Comparison of ENCODE assay signal across 25 cellular contexts in the genomic region with DNA sequence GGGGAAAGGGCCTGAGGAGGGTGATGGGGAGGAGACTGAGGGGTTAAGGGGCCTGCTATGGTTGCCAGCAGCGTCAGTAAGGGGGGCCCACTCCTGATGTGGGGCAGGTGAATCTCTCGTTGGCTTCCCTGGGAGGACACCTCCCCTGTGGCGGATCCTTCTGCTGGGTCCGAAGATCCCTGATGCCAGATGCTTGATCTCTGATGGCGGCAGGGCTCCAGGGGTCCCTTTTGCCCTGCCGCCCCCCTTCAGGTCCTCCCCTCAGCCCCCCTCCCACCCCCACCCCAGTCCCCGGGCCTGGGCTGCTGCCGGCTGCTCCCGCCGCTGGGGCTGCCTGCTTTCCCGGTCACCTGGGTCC. TPM values are rescaled to one million over a fixed set of nuclear protein-coding genes. Genes with fewer than 3 reads are reported as not detected.
DNase-seq lines count a peak whose midpoint lies in the region; ATAC-seq, FAIRE-seq and TF ChIP-seq lines count a peak whose summit lies in the region.
"Had no signal": no experiment of that assay in that cellular context is flagged by ENCODE, and none has a peak within 500 bp of the region (broad histone marks: within the 10 kb centered on the region; RNA-seq: fewer than 3 reads in every experiment).

No MANE protein-coding gene starts in this region.

- intact Hi-C loops in kidney (cut with DNase I), result no loop called here

- CTCF ChIA-PET in HEK293 (lab: Yijun Ruan, JAX), result interaction anchor here (0.6 to 1.6 kb wide), 4 partner anchors 17 to 172 kb away, joined by 3 to 6 read pairs (median 3); no protein-coding TSS in a partner anchor

- H3K4me3 ChIP-seq in HEK293 (ENCODE audit: low read depth, low read length) (no peak overlapping the region), iPS-15b (ENCODE audit: low read depth, low read length) (peak overlapping the region; percentile 49), parathyroid adenoma (ENCODE audit: low read depth, low read length) (no peak overlapping the region), kidney (ENCODE audit: low read length in 2 of 2) (no peak overlapping the region)
- H3K4me3 ChIP-seq: upper lobe of left lung had no signal

- H3K36me3 ChIP-seq in HEK293 (ENCODE audit: control insufficient read depth in 2 of 2, insufficient read depth in 1 of 2, low read length in 2 of 2), result no peaks in the 10 kb centered on the region
- no peaks in the 10 kb centered on the region for H3K36me3 ChIP-seq in iPS-15b (ENCODE audit: control insufficient read depth, insufficient read depth, low read length)
- no peaks in the 10 kb centered on the region for H3K36me3 ChIP-seq in parathyroid adenoma (ENCODE audit: control insufficient read depth, insufficient read depth, low read length)
- H3K36me3 ChIP-seq in kidney (ENCODE audit: control insufficient read depth in 1 of 2, insufficient read depth in 2 of 2, low read length in 2 of 2), result no peaks in the 10 kb centered on the region
- H3K36me3 ChIP-seq: heart right ventricle, upper lobe of left lung had no signal

- H2AFZ ChIP-seq in parathyroid adenoma, result peak overlapping the region; percentile 38

- H3K4me2 ChIP-seq in parathyroid adenoma (ENCODE audit: low read length), result no peak overlapping the region

- no peak overlapping the region for H3K27ac ChIP-seq in HEK293 (ENCODE audit: extremely low read depth, low read depth, low read length)
- H3K27ac ChIP-seq in angular gyrus (ENCODE audit: low read depth, low read length), result peak overlapping the region; percentile 31
- H3K27ac ChIP-seq in parathyroid adenoma, result peak overlapping the region; percentile 44
- no peak overlapping the region for H3K27ac ChIP-seq in kidney (ENCODE audit: low read depth in 2 of 2, low read length in 2 of 2)
- H3K27ac ChIP-seq: heart right ventricle, upper lobe of left lung had no signal

- H3K27me3 ChIP-seq in iPS-15b (ENCODE audit: control insufficient read depth, insufficient read depth, low read length) (peaks cover 41% of the 10 kb centered on the region), parathyroid adenoma (ENCODE audit: control insufficient read depth, insufficient read depth, low read length) (no peaks in the 10 kb centered on the region)

- ATAC-seq in HG02610 (IDR thresholded peaks at IDR 0.05; ENCODE audit: unreplicated experiment), result no peak
- ATAC-seq: heart right ventricle had no signal

- H3K9me3 ChIP-seq in HEK293 (ENCODE audit: control insufficient read depth, insufficient read depth, low read depth, low read length), result no peaks in the 10 kb centered on the region
- no peaks in the 10 kb centered on the region for H3K9me3 ChIP-seq in iPS-15b (ENCODE audit: control insufficient read depth, insufficient read depth, low read length)
- H3K9me3 ChIP-seq in parathyroid adenoma (ENCODE audit: control insufficient read depth, low read length), result no peaks in the 10 kb centered on the region
- H3K9me3 ChIP-seq in kidney (ENCODE audit: control insufficient read depth in 1 of 2, low read length in 2 of 2), result no peaks in the 10 kb centered on the region
- H3K9me3 ChIP-seq: heart right ventricle, upper lobe of left lung had no signal

- POLR2A ChIA-PET in HEK293 (lab: Yijun Ruan, JAX), result interaction anchor here (0.6 to 1.4 kb wide), 2 partner anchors 115 to 177 kb away, joined by 5 to 7 read pairs; partner anchors contain the start of gene TUFT1

- DNase-seq in kidney, result no peak
- no peak for DNase-seq in NCI-H69 (lab: John Stamatoyannopoulos, UW)
- no peak for DNase-seq in anterior cingulate cortex (lab: John Stamatoyannopoulos, UW)
- DNase-seq: activated CD4-positive, CD25-positive, alpha-beta regulatory T cell treated with anti-CD3 and anti-CD28 coated beads, Interleukin-2, amount 50 U/mL, for 72 hours; activated CD8-positive, alpha-beta memory T cell treated with anti-CD3 and anti-CD28 coated beads for 24 hours; activated T-cell treated with anti-CD3 and anti-CD28 coated beads, Interleukin-2, amount 50 U/mL, for 4 hours; aorta; stimulated activated CD4-positive, alpha-beta T cell treated with anti-CD3 and anti-CD28 coated beads, Interleukin-4, amount 100 ng/mL, for 24 hours; upper lobe of left lung had no signal

- FAIRE-seq in kidney (lab: Jason Lieb, UNC), result no peak
- FAIRE-seq: endometrium, GM12891, small intestine had no signal

- H3K9ac ChIP-seq in iPS-15b (ENCODE audit: low read depth, low read length), result no peak overlapping the region
- H3K9ac ChIP-seq in parathyroid adenoma, result peak overlapping the region; percentile 19
- H3K9ac ChIP-seq in kidney (ENCODE audit: low read length in 2 of 2), result no peak overlapping the region

- H3K4me1 ChIP-seq in HEK293 (ENCODE audit: control insufficient read depth, insufficient read depth, low read length), result no peaks in the 10 kb centered on the region
- peaks cover 9% of the 10 kb centered on the region for H3K4me1 ChIP-seq in iPS-15b (ENCODE audit: control insufficient read depth, insufficient read depth, low read length)
- H3K4me1 ChIP-seq in parathyroid adenoma, result peaks cover 6% of the 10 kb centered on the region
- H3K4me1 ChIP-seq in kidney (ENCODE audit: control insufficient read depth in 1 of 2, insufficient read depth in 1 of 2, low read depth in 1 of 2, low read length in 2 of 2), result peaks cover 4 to 12% of the 10 kb centered on the region in 2 donors

- TF ChIP-seq CTCF in HEK293 (tag by site-specific recombination; IDR thresholded peaks at IDR 0.05) (no peak), parathyroid adenoma (IDR thresholded peaks at IDR 0.05) (no peak), kidney (IDR thresholded peaks at IDR 0.05; ENCODE audit: borderline replicate concordance, extremely low read depth, insufficient read depth) (no peak)

- H3K79me2 ChIP-seq in parathyroid adenoma, result no peaks in the 10 kb centered on the region

TF ChIP-seq in HEK293, 187 proteins besides CTCF, POLR2A, EP300 and RAD21:
- TF ChIP-seq, protein P1, sequence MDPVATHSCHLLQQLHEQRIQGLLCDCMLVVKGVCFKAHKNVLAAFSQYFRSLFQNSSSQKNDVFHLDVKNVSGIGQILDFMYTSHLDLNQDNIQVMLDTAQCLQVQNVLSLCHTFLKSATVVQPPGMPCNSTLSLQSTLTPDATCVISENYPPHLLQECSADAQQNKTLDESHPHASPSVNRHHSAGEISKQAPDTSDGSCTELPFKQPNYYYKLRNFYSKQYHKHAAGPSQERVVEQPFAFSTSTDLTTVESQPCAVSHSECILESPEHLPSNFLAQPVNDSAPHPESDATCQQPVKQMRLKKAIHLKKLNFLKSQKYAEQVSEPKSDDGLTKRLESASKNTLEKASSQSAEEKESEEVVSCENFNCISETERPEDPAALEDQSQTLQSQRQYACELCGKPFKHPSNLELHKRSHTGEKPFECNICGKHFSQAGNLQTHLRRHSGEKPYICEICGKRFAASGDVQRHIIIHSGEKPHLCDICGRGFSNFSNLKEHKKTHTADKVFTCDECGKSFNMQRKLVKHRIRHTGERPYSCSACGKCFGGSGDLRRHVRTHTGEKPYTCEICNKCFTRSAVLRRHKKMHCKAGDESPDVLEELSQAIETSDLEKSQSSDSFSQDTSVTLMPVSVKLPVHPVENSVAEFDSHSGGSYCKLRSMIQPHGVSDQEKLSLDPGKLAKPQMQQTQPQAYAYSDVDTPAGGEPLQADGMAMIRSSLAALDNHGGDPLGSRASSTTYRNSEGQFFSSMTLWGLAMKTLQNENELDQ (tag by site-specific recombination; IDR thresholded peaks at IDR 0.05; ENCODE audit: low read depth), result no peak
- TF ChIP-seq GLIS2 (tag by site-specific recombination; IDR thresholded peaks at IDR 0.05), result peak; percentile 2; the same call in 1 of the 2 replicates
- no peak for TF ChIP-seq ZNF785 (tag by site-specific recombination; IDR thresholded peaks at IDR 0.05)
- TF ChIP-seq, protein P2, sequence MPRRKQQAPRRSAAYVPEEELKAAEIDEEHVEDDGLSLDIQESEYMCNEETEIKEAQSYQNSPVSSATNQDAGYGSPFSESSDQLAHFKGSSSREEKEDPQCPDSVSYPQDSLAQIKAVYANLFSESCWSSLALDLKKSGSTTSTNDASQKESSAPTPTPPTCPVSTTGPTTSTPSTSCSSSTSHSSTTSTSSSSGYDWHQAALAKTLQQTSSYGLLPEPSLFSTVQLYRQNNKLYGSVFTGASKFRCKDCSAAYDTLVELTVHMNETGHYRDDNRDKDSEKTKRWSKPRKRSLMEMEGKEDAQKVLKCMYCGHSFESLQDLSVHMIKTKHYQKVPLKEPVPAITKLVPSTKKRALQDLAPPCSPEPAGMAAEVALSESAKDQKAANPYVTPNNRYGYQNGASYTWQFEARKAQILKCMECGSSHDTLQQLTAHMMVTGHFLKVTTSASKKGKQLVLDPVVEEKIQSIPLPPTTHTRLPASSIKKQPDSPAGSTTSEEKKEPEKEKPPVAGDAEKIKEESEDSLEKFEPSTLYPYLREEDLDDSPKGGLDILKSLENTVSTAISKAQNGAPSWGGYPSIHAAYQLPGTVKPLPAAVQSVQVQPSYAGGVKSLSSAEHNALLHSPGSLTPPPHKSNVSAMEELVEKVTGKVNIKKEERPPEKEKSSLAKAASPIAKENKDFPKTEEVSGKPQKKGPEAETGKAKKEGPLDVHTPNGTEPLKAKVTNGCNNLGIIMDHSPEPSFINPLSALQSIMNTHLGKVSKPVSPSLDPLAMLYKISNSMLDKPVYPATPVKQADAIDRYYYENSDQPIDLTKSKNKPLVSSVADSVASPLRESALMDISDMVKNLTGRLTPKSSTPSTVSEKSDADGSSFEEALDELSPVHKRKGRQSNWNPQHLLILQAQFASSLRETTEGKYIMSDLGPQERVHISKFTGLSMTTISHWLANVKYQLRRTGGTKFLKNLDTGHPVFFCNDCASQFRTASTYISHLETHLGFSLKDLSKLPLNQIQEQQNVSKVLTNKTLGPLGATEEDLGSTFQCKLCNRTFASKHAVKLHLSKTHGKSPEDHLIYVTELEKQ (tag by site-specific recombination; IDR thresholded peaks at IDR 0.05; ENCODE audit: borderline replicate concordance), result no peak
- TF ChIP-seq ZNF416 (tag by site-specific recombination; IDR thresholded peaks at IDR 0.05), result no peak
- TF ChIP-seq ZNF423 (tag by site-specific recombination; IDR thresholded peaks at IDR 0.05), result 0 out of 2 replicates have a peak, but pooled peaks have one; percentile 9
- TF ChIP-seq ZNF473 (tag by site-specific recombination; IDR thresholded peaks at IDR 0.05), result no peak

RNA-seq across cellular contexts. Expression of gene CELF3, which starts 0.2 kb away (rescaled TPM):
- not detected for total RNA-seq in kidney
- 0.39 TPM for polyA plus RNA-seq in kidney (ENCODE audit: insufficient read depth, low read depth, low replicate concordance)
- total RNA-seq: activated T-cell treated with anti-CD3 and anti-CD28 coated beads, Interleukin-2, amount 50 U/mL, for 4 hours; aorta; CD8-positive, alpha-beta T cell; fibroblast of lung; H4; heart right ventricle; HT1080; kidney epithelial cell; naive thymus-derived CD8-positive, alpha-beta T cell; pulmonary artery endothelial cell had no signal
- polyA plus RNA-seq: fibroblast of lung; naive thymus-derived CD8-positive, alpha-beta T cell had no signal

RNA-seq across cellular contexts. Expression of gene RIIAD1, which starts 4.9 kb away (rescaled TPM):
- not detected for total RNA-seq in kidney
- 4.0 TPM for polyA plus RNA-seq in kidney (ENCODE audit: insufficient read depth, low read depth, low replicate concordance)
- total RNA-seq: activated T-cell treated with anti-CD3 and anti-CD28 coated beads, Interleukin-2, amount 50 U/mL, for 4 hours; aorta; CD8-positive, alpha-beta T cell; fibroblast of lung; H4; HT1080; kidney epithelial cell; naive thymus-derived CD8-positive, alpha-beta T cell; pulmonary artery endothelial cell had no signal
- polyA plus RNA-seq: aorta; fibroblast of lung; naive thymus-derived CD8-positive, alpha-beta T cell had no signal

RNA-seq across cellular contexts. Expression of gene MRPL9, which starts 46.9 kb away (rescaled TPM):
- 65.3 TPM for total RNA-seq in kidney
- 87.1 TPM for polyA plus RNA-seq in kidney (ENCODE audit: insufficient read depth, low read depth, low replicate concordance)

Comparison
In these comparisons a context has a peak if more than half of its experiments do, and no peak if none do; other contexts are left out.
1. H3K27ac ChIP-seq: peak in angular gyrus (single experiment) and parathyroid adenoma (single experiment); none in HEK293 (single experiment) and kidney (0 of 2).